Comparison of ENCODE assay signal across 8 cellular contexts in the genomic region with DNA sequence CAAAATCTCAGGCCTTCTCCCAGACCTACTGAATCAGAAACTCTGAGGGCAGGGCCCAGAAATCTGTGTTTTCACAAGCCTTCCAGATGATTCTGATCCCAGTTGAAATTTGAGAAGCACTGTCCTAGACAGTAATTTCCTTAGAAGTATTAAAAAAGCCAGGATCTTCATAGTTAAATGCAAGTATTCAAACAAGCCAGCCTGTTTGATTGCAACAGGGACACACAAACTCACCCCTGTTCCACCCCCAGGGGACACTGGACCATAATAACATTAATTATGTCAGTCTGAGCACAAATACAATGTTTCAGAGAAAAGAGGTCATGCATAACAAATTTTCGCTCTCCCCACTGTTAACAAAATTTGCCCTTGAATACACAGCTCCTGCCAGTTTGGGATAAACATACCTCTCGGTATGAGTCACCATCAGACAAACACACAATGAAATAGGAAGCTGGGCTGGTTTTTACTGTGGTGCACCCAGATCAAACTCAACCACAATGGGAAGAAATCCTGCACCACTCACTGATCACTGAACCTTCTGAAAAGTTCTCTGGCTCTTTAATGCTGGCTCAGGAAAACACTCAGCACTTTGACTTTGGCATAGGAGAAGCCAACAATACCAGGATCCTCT. TPM values are rescaled to one million over a fixed set of nuclear protein-coding genes. Genes with fewer than 3 reads are reported as not detected.
DNase-seq lines count a peak whose midpoint lies in the region.

No MANE protein-coding gene starts in this region.

- H3K18ac ChIP-seq in trophoblast cell (ENCODE audit: low read length), result no peak overlapping the region

- no peak overlapping the region for H4K12ac ChIP-seq in trophoblast cell (ENCODE audit: low read depth, low read length)

- H3K27me3 ChIP-seq in trophoblast cell (ENCODE audit: insufficient read depth, low read length), result no peaks in the 10 kb centered on the region

- no peaks in the 10 kb centered on the region for H3K36me3 ChIP-seq in trophoblast cell (ENCODE audit: control insufficient read depth in 1 of 2, insufficient read depth in 2 of 2, low read length in 2 of 2)

- no CpG with 5 or more reads among the region's 2 CpGs for WGBS in trophoblast cell (ENCODE audit: extremely low coverage, insufficient coverage, insufficient read length)

- no peaks in the 10 kb centered on the region for H3K9me3 ChIP-seq in trophoblast cell (ENCODE audit: insufficient read depth, low read depth, low read length)

- no peak overlapping the region for H3K9ac ChIP-seq in trophoblast cell (ENCODE audit: low read length)

- no peak overlapping the region for H2BK120ac ChIP-seq in trophoblast cell (ENCODE audit: insufficient read depth, low read length, poor library complexity)

- no peak overlapping the region for H4K91ac ChIP-seq in trophoblast cell (ENCODE audit: low read depth, low read length)

- peaks cover 5 to 16% of the 10 kb centered on the region in 2 experiments for H3K4me1 ChIP-seq in trophoblast cell (ENCODE audit: control insufficient read depth in 1 of 2, insufficient read depth in 2 of 2, low read length in 2 of 2)

- peak overlapping the region; percentile 24 for H3K4me2 ChIP-seq in trophoblast cell (ENCODE audit: low read length)

- no peaks in the 10 kb centered on the region for H3K79me1 ChIP-seq in trophoblast cell (ENCODE audit: low read length)

- no peak overlapping the region for H2AFZ ChIP-seq in trophoblast cell (ENCODE audit: insufficient read depth, low read length, poor library complexity)

- no peak overlapping the region for H3K4me3 ChIP-seq in trophoblast cell (ENCODE audit: low read depth, low read length)

- no peaks in the 10 kb centered on the region for H3K79me2 ChIP-seq in trophoblast cell (ENCODE audit: control insufficient read depth, insufficient read depth, low read length, poor library complexity)

- H2BK5ac ChIP-seq in trophoblast cell (ENCODE audit: low read depth, low read length, poor library complexity), result no peak overlapping the region

- H2BK12ac ChIP-seq in trophoblast cell (ENCODE audit: low read length), result no peak overlapping the region

- DNase-seq in ELF-1 (ENCODE audit: low read depth, low spot score) (peak; percentile 33), NCI-H69 (lab: John Stamatoyannopoulos, UW) (peak; percentile 95), epithelial cell of prostate (ENCODE audit: low read depth, low spot score) (no peak), trophoblast cell (peak in 1 of 2 donors; percentile 47), occipital lobe (lab: John Stamatoyannopoulos, UW) (no peak), NCI-H524 treated with DMSO at 0.1 percent for 48 hours (lab: John Stamatoyannopoulos, UW) (no peak), activated gamma-delta T cell (lab: John Stamatoyannopoulos, UW) (no peak), ecto neural progenitor cell (ENCODE audit: low spot score) (no peak)

- H2AK5ac ChIP-seq in trophoblast cell (ENCODE audit: low read length), result no peak overlapping the region

- H3K14ac ChIP-seq in trophoblast cell (ENCODE audit: low read length), result no peak overlapping the region

- H4K8ac ChIP-seq in trophoblast cell (ENCODE audit: low read depth, low read length), result no peak overlapping the region

- no peak overlapping the region for H3K23ac ChIP-seq in trophoblast cell (ENCODE audit: low read length)

- H3K27ac ChIP-seq in epithelial cell of prostate (peak overlapping the region; percentile 87), trophoblast cell (ENCODE audit: low read depth, low read length) (peak overlapping the region; percentile 45)

- H3K4ac ChIP-seq in trophoblast cell (ENCODE audit: low read depth, low read length), result no peak overlapping the region

RNA-seq across cellular contexts. Expression of a gene that starts 34.3 kb away (rescaled TPM):
- polyA plus RNA-seq in trophoblast cell (2013), result 12.7 and 12.9 TPM in 2 replicates
- 103 TPM for total RNA-seq in occipital lobe

Comparison
In these comparisons a context has a peak if more than half of its experiments do, and no peak if none do; other contexts are left out.
1. DNase-seq: peak in ELF-1 (single experiment) and NCI-H69 (single experiment); none in epithelial cell of prostate (single experiment), occipital lobe (single experiment), NCI-H524 treated with DMSO at 0.1 percent for 48 hours (single experiment), activated gamma-delta T cell (single experiment) and ecto neural progenitor cell (single experiment).